Comparison of ENCODE assay signal across 27 cellular contexts in the genomic region with DNA sequence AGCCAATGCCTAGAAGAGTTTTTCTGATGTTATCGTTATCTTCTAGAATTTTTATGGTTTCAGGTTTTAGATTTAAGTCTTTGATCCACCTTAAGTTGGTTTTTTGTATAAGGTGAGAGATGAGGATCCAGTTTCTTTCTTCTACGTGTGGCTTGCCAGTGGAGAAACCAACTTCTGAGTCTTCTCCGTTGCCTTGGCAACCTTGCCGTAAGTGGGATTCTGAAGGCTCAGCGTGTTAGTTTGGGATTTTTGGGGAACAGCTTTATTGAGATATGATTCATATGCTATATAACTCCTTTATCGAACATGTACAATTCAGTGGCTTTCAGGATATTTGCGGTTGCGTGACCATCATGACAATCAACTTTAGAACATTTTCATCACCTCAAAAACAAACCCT.
"Had no signal": no experiment of that assay in that cellular context is flagged by ENCODE, and none has a peak within 500 bp of the region (broad histone marks: within the 10 kb centered on the region; RNA-seq: fewer than 3 reads in every experiment).

No MANE protein-coding gene starts in this region.

- H3K27ac Mint-ChIP-seq: activated CD8-positive, alpha-beta T cell treated with anti-CD3 and anti-CD28 coated beads for 36 hours; activated naive CD4-positive, alpha-beta T cell treated with anti-CD3 and anti-CD28 coated beads, Interleukin-2, amount 50 U/mL, for 24 hours; activated T-cell treated with anti-CD3 and anti-CD28 coated beads, Interleukin-2, amount 50 U/mL, for 72 hours; activated T-helper 2 cell treated with anti-CD3 and anti-CD28 coated beads, Interferon-gamma antibody, Interleukin-2, Interleukin-4, amounts not matched to agents 10 μg/mL and 5 μg/mL and 100 μg/mL, durations not matched to agents 14 hours and 24 hours and 36 hours; IgD-negative memory B cell; T-helper 1 cell treated with Interleukin-12 subunit alpha and Interleukin-12 subunit beta and Interleukin-4 antibody, amounts not matched to agents 30 μg/mL and 1 μg/mL, for 36 hours; T-helper 2 cell treated with Interferon-gamma antibody and Interleukin-4, amounts not matched to agents 5 μg/mL and 100 μg/mL, for 36 hours had no signal

- DNase-seq: activated CD4-positive, alpha-beta T cell treated with anti-CD3 and anti-CD28 coated beads, Interleukin-2, amount 10 ng/mL, durations not matched to agents 24 days and 14 days; activated CD4-positive, alpha-beta T cell treated with anti-CD3 and anti-CD28 coated beads, Interleukin-2, amount 50 U/mL, for 4 hours; activated CD8-positive, alpha-beta T cell treated with anti-CD3 and anti-CD28 coated beads for 36 hours; activated gamma-delta T cell; activated naive CD4-positive, alpha-beta T cell treated with Interleukin-2 at 50 U/mL for 16 hours; activated T-cell treated with anti-CD3 and anti-CD28 coated beads, Interleukin-2, amount 50 U/mL, for 1 hour; activated T-cell treated with anti-CD3 and anti-CD28 coated beads, Interleukin-2, amount 50 U/mL, for 72 hours; aorta; Kasumi-1; KG1; MG63; NCI-H1048; NCI-H1436 treated with DMSO at 0.1 percent for 48 hours; NCI-H1694 treated with DMSO at 0.1 percent for 48 hours; NCI-H2029; NCI-H345; NCI-H524 treated with DMSO at 0.1 percent for 48 hours; PC-3; Peyer's patch; RPMI8226; SHP77 treated with DMSO at 0.1 percent for 48 hours; SK-N-SH had no signal

- H3K4me3 Mint-ChIP-seq: activated CD4-positive, alpha-beta T cell treated with anti-CD3 and anti-CD28 coated beads, Interleukin-2, amount 10 ng/mL, durations not matched to agents 24 days and 14 days; activated CD8-positive, alpha-beta T cell treated with anti-CD3 and anti-CD28 coated beads for 36 hours; activated naive CD4-positive, alpha-beta T cell treated with anti-CD3 and anti-CD28 coated beads, Interleukin-2, amount 50 U/mL, for 24 hours; activated T-cell treated with anti-CD3 and anti-CD28 coated beads, Interleukin-2, amount 50 U/mL, for 72 hours; T-helper 1 cell treated with Interleukin-12 subunit alpha and Interleukin-12 subunit beta and Interleukin-4 antibody, amounts not matched to agents 30 μg/mL and 1 μg/mL, for 36 hours; T-helper 2 cell treated with Interferon-gamma antibody and Interleukin-4, amounts not matched to agents 5 μg/mL and 100 μg/mL, for 36 hours had no signal

- H3K9me3 Mint-ChIP-seq: activated CD4-positive, alpha-beta T cell treated with anti-CD3 and anti-CD28 coated beads, Interleukin-2, amount 10 ng/mL, durations not matched to agents 24 days and 14 days; activated CD8-positive, alpha-beta T cell treated with anti-CD3 and anti-CD28 coated beads for 36 hours; activated naive CD4-positive, alpha-beta T cell treated with anti-CD3 and anti-CD28 coated beads, Interleukin-2, amount 50 U/mL, for 24 hours; activated T-cell treated with anti-CD3 and anti-CD28 coated beads, Interleukin-2, amount 50 U/mL, for 72 hours; activated T-helper 2 cell treated with anti-CD3 and anti-CD28 coated beads, Interferon-gamma antibody, Interleukin-2, Interleukin-4, amounts not matched to agents 10 μg/mL and 5 μg/mL and 100 μg/mL, durations not matched to agents 14 hours and 24 hours and 36 hours; T-helper 1 cell treated with Interleukin-12 subunit alpha and Interleukin-12 subunit beta and Interleukin-4 antibody, amounts not matched to agents 30 μg/mL and 1 μg/mL, for 36 hours; T-helper 2 cell treated with Interferon-gamma antibody and Interleukin-4, amounts not matched to agents 5 μg/mL and 100 μg/mL, for 36 hours had no signal

- ATAC-seq: activated CD8-positive, alpha-beta T cell treated with anti-CD3 and anti-CD28 coated beads for 36 hours; activated T-cell treated with anti-CD3 and anti-CD28 coated beads, Interleukin-2, amount 50 U/mL, for 72 hours; PC-3 had no signal

- H3K27me3 Mint-ChIP-seq: activated CD4-positive, alpha-beta T cell treated with anti-CD3 and anti-CD28 coated beads, Interleukin-2, amount 10 ng/mL, durations not matched to agents 24 days and 14 days; activated CD8-positive, alpha-beta T cell treated with anti-CD3 and anti-CD28 coated beads for 36 hours; activated naive CD4-positive, alpha-beta T cell treated with anti-CD3 and anti-CD28 coated beads, Interleukin-2, amount 50 U/mL, for 24 hours had no signal
